In genomic region chr3:58434511-58434910, GRCh38 we compare ENCODE assay signal across 1 cellular context.
TF ChIP-seq lines count a peak whose summit lies in the region.

No MANE protein-coding gene starts in this region.

TF ChIP-seq in K562, 482 proteins besides CTCF, POLR2A, EP300 and RAD21 (continued from another document):
- TF ChIP-seq CLOCK (CRISPR knock-in tag; IDR thresholded peaks at IDR 0.05; ENCODE audit: borderline replicate concordance): no peak
- no peak for TF ChIP-seq USF2 (CRISPR knock-in tag; IDR thresholded peaks at IDR 0.05)
- no peak for TF ChIP-seq SIN3A (IDR thresholded peaks at IDR 0.05; ENCODE audit: borderline replicate concordance in 2 of 2, control insufficient read depth in 1 of 2, low read depth in 2 of 2, low read length in 2 of 2)
- TF ChIP-seq BACH1 (tag; IDR thresholded peaks at IDR 0.05): no peak
- TF ChIP-seq KAT2B (IDR thresholded peaks at IDR 0.05; ENCODE audit: low read depth, low read length): no peak
- TF ChIP-seq ZBED1 (IDR thresholded peaks at IDR 0.05): no peak
- TF ChIP-seq ZSCAN32 (CRISPR knock-in tag; IDR thresholded peaks at IDR 0.05): no peak
- no peak for TF ChIP-seq MEF2A (IDR thresholded peaks at IDR 0.05; ENCODE audit: control insufficient read depth, low read depth, low read length)
- TF ChIP-seq HNRNPH1 (optimal IDR thresholded peaks at IDR 0.05; ENCODE audit: low read depth, low read length): no peak
- no peak for TF ChIP-seq SRSF7 (optimal IDR thresholded peaks at IDR 0.05; ENCODE audit: low read depth, low read length)
- no peak for TF ChIP-seq CAMTA2 (CRISPR knock-in tag; conservative IDR thresholded peaks at IDR 0.05)
TF ChIP-seq in K562: peak in this region for 0.
